11 cellular contexts compared by ENCODE assay signal in genomic region chrX:96373047-96373355, GRCh38.
"Had no signal": no experiment of that assay in that cellular context is flagged by ENCODE, and none has a peak within 500 bp of the region (broad histone marks: within the 10 kb centered on the region; RNA-seq: fewer than 3 reads in every experiment).

No MANE protein-coding gene starts in this region.

- H3K36me3 Mint-ChIP-seq: activated naive CD4-positive, alpha-beta T cell treated with anti-CD3 and anti-CD28 coated beads, Interleukin-2, amount 10 ng/mL, durations not matched to agents 7 days and 5 days; neural progenitor cell had no signal

- H3K9ac ChIP-seq: neural progenitor cell had no signal

- H2AFZ ChIP-seq: hepatocyte, neural progenitor cell had no signal

- H3K27ac Mint-ChIP-seq: activated B cell treated with CpG ODN at 0.5 μM for 24 hours; activated CD4-positive, alpha-beta T cell treated with anti-CD3 and anti-CD28 coated beads, Interleukin-2, amount 10 ng/mL, durations not matched to agents 24 days and 14 days; activated naive CD4-positive, alpha-beta T cell treated with anti-CD3 and anti-CD28 coated beads, Interleukin-2, amount 10 ng/mL, durations not matched to agents 7 days and 5 days; neural progenitor cell had no signal

- H3K27me3 Mint-ChIP-seq: activated B cell treated with CpG ODN at 0.5 μM for 24 hours; activated CD4-positive, alpha-beta T cell treated with anti-CD3 and anti-CD28 coated beads, Interleukin-2, amount 10 ng/mL, durations not matched to agents 24 days and 14 days; activated naive CD4-positive, alpha-beta T cell treated with anti-CD3 and anti-CD28 coated beads, Interleukin-2, amount 10 ng/mL, durations not matched to agents 7 days and 5 days had no signal

- H3K27ac ChIP-seq: coronary artery, hepatocyte, neural progenitor cell, ovary, sigmoid colon had no signal

- H3K9me3 ChIP-seq: ovary, sigmoid colon had no signal

- H3K36me3 ChIP-seq: neural progenitor cell, ovary, sigmoid colon had no signal

- H3K4me3 ChIP-seq: hepatocyte, neural progenitor cell, ovary, sigmoid colon had no signal

- DNase-seq: activated B cell treated with CpG ODN at 0.5 μM for 24 hours; activated CD4-positive, alpha-beta T cell treated with anti-CD3 and anti-CD28 coated beads, Interleukin-2, amount 10 ng/mL, durations not matched to agents 24 days and 14 days; activated CD8-positive, alpha-beta memory T cell treated with anti-CD3 and anti-CD28 coated beads for 24 hours; activated naive CD4-positive, alpha-beta T cell treated with anti-CD3 and anti-CD28 coated beads, Interleukin-2, amount 10 ng/mL, durations not matched to agents 7 days and 5 days; effector CD8-positive, alpha-beta T cell; sigmoid colon; stimulated activated CD4-positive, alpha-beta T cell treated with anti-CD3 and anti-CD28 coated beads, Interleukin-12 subunit alpha, Interleukin-12 subunit beta, amount 100 ng/mL, for 4 hours had no signal

- H3K4me2 ChIP-seq: neural progenitor cell had no signal

- H3K9me3 Mint-ChIP-seq: activated B cell treated with CpG ODN at 0.5 μM for 24 hours; activated CD4-positive, alpha-beta T cell treated with anti-CD3 and anti-CD28 coated beads, Interleukin-2, amount 10 ng/mL, durations not matched to agents 24 days and 14 days; activated naive CD4-positive, alpha-beta T cell treated with anti-CD3 and anti-CD28 coated beads, Interleukin-2, amount 10 ng/mL, durations not matched to agents 7 days and 5 days; neural progenitor cell had no signal

- H3K27me3 ChIP-seq: hepatocyte, neural progenitor cell, ovary, sigmoid colon had no signal

- H3K4me1 ChIP-seq: neural progenitor cell had no signal

- H3K79me2 ChIP-seq: hepatocyte had no signal

- H3K4me1 Mint-ChIP-seq: activated B cell treated with CpG ODN at 0.5 μM for 24 hours; activated CD4-positive, alpha-beta T cell treated with anti-CD3 and anti-CD28 coated beads, Interleukin-2, amount 10 ng/mL, durations not matched to agents 24 days and 14 days; activated naive CD4-positive, alpha-beta T cell treated with anti-CD3 and anti-CD28 coated beads, Interleukin-2, amount 10 ng/mL, durations not matched to agents 7 days and 5 days had no signal

- H3K4me3 Mint-ChIP-seq: activated B cell treated with CpG ODN at 0.5 μM for 24 hours; activated CD4-positive, alpha-beta T cell treated with anti-CD3 and anti-CD28 coated beads, Interleukin-2, amount 10 ng/mL, durations not matched to agents 24 days and 14 days; activated naive CD4-positive, alpha-beta T cell treated with anti-CD3 and anti-CD28 coated beads, Interleukin-2, amount 10 ng/mL, durations not matched to agents 7 days and 5 days; neural progenitor cell had no signal
